12 cellular contexts compared by ENCODE assay signal in the genomic region with DNA sequence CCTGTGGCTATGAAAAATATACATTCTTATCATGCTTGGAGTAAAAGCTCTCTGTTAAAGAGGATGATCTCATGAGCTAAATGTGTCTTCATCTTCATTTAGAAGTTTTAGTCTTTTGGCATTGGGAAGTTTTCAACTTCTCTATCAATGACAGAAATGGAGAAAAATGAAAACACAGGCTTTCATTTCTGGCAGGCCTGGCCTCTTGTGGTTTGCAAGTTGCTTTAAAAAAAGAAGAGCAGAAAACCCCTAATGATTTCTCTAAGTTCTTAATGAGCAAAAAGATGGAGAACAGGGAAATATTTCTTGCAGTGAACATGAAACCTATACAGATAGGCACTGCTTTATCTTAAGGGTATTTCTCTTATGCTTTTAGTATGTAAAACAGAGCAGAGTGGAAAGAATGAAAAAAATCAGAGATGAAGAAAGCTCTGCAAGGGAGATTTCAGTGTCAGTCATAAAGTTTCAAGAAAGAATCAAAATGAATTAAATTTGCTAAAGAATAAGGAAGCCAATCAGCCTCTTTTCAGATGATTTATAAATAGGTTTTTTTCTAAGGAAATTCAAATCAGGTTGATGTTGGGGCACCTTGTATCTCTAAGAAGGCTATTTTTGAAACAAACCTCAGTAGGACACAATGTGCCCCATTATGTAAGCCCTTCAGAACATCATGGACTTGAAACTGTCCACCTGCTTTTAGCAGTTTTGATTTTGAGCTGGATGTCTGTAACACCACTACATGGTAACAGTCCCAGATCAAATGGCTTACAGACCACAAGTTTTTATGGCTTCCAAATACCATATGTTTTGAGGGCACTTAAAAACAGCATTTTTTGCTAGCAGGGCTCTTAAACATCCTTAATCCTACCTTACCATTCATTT.
DNase-seq lines count a peak whose midpoint lies in the region; ATAC-seq and TF ChIP-seq lines count a peak whose summit lies in the region.
"Had no signal": no experiment of that assay in that cellular context is flagged by ENCODE, and none has a peak within 500 bp of the region (broad histone marks: within the 10 kb centered on the region; RNA-seq: fewer than 3 reads in every experiment).

No MANE protein-coding gene starts in this region.

- H3K4me1 ChIP-seq in adipocyte (ENCODE audit: control insufficient read depth, insufficient read depth, low read length), result peaks cover 12% of the 10 kb centered on the region

- no peak overlapping the region for H3K4me3 ChIP-seq in AG10803 (ENCODE audit: low read length)
- H3K4me3 ChIP-seq in adipocyte (ENCODE audit: low read length), result no peak overlapping the region

- peak; percentile 39 for ATAC-seq in GM19023 (IDR thresholded peaks at IDR 0.05; ENCODE audit: unreplicated experiment)
- ATAC-seq in HG02759 (IDR thresholded peaks at IDR 0.05; ENCODE audit: unreplicated experiment), result peak; percentile 48
- ATAC-seq: activated CD4-positive, alpha-beta T cell treated with anti-CD3 and anti-CD28 coated beads for 36 hours; HCT116 had no signal

- no peak overlapping the region for H3K9ac ChIP-seq in adipocyte (ENCODE audit: low read length)

- H3K27me3 ChIP-seq in adipocyte (replicated peaks; ENCODE audit: control insufficient read depth, insufficient read depth, low read length), result no peaks in the 10 kb centered on the region

- DNase-seq in AG10803 (ENCODE audit: low read depth) (peak; percentile 87), adipocyte (ENCODE audit: low read depth) (peak; percentile 34), SHP77 treated with DMSO at 0.1 percent for 48 hours (lab: John Stamatoyannopoulos, UW) (no peak), amygdala (lab: John Stamatoyannopoulos, UW) (no peak), NCI-H510A treated with DMSO at 0.1 percent for 48 hours (lab: John Stamatoyannopoulos, UW) (no peak)
- DNase-seq in activated naive CD4-positive, alpha-beta T cell treated with anti-CD3 and anti-CD28 coated beads, Interleukin-2, amount 50 U/mL, for 16 hours, result no peak
- DNase-seq: activated CD4-positive, alpha-beta T cell treated with anti-CD3 and anti-CD28 coated beads for 36 hours; IMR-90; stimulated activated naive CD4-positive, alpha-beta T cell had no signal

- TF ChIP-seq CTCF in AG10803 (conservative IDR thresholded peaks at IDR 0.05; ENCODE audit: low read length), result no peak

- H3K9me3 ChIP-seq in adipocyte (ENCODE audit: control insufficient read depth, low read length), result no peaks in the 10 kb centered on the region

- no peaks in the 10 kb centered on the region for H3K36me3 ChIP-seq in adipocyte (ENCODE audit: control insufficient read depth, insufficient read depth, low read length, severe bottlenecking)

Comparison
In these comparisons a context has a peak if more than half of its experiments do, and no peak if none do; other contexts are left out.
1. DNase-seq: peak in AG10803 (single experiment) and adipocyte (single experiment); none in SHP77 treated with DMSO at 0.1 percent for 48 hours (single experiment), amygdala (0 of 56), activated naive CD4-positive, alpha-beta T cell treated with anti-CD3 and anti-CD28 coated beads, Interleukin-2, amount 50 U/mL, for 16 hours (single experiment) and NCI-H510A treated with DMSO at 0.1 percent for 48 hours (single experiment).